Comparison of ENCODE assay signal across 20 cellular contexts in the genomic region with DNA sequence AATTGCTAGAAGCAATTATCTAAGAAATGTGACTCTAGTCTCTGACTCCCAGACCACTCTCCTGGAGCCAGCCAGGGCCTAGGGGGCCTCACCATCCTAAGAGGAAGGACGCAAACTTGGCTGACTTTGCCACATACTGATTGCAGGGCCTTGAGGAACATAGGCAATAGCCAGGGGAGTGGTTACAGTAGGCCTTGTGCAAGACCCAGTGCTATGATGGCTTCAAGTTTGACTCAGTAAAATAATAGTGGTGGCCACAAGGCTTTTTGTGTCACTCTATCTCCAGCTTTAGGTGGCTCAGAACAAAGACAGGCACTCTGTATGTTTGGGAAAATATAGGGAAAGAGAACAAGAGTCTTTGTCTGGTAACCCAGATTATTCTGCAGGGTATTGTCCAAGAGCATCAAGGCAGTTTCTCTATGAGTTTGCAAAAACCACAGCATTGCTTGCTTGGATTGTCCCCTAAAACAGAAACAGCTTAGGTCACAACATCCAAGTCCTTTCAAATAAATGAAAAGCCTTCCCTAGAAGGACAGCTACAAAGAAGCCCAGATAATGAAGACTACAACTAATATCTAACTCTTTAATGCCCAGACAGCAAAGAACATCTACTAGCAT.
DNase-seq lines count a peak whose midpoint lies in the region; ATAC-seq and TF ChIP-seq lines count a peak whose summit lies in the region.
"Had no signal": no experiment of that assay in that cellular context is flagged by ENCODE, and none has a peak within 500 bp of the region (broad histone marks: within the 10 kb centered on the region; RNA-seq: fewer than 3 reads in every experiment).

No MANE protein-coding gene starts in this region.

- TF ChIP-seq CTCF in right atrium auricular region (IDR thresholded peaks at IDR 0.05), result no peak

- H3K9me3 ChIP-seq in SJCRH30 (replicated peaks) (no peaks in the 10 kb centered on the region), right atrium auricular region (no peaks in the 10 kb centered on the region)
- H3K9me3 ChIP-seq: pancreas, thoracic aorta had no signal

- H3K27me3 ChIP-seq in SJCRH30 (no peaks in the 10 kb centered on the region), right atrium auricular region (no peaks in the 10 kb centered on the region)
- H3K27me3 ChIP-seq: body of pancreas, pancreas had no signal

- H3K36me3 ChIP-seq in SJCRH30, result no peaks in the 10 kb centered on the region
- no peaks in the 10 kb centered on the region for H3K36me3 ChIP-seq in right atrium auricular region
- H3K36me3 ChIP-seq: pancreas, thoracic aorta had no signal

- H3K4me1 ChIP-seq in SJCRH30, result no peaks in the 10 kb centered on the region
- no peaks in the 10 kb centered on the region for H3K4me1 ChIP-seq in right atrium auricular region
- H3K4me1 ChIP-seq: body of pancreas, pancreas had no signal

- no peak for DNase-seq in SJCRH30
- DNase-seq in NCI-H2227 (lab: John Stamatoyannopoulos, UW; ENCODE audit: unreplicated experiment), result no peak
- no peak for DNase-seq in activated CD8-positive, alpha-beta memory T cell treated with anti-CD3 and anti-CD28 coated beads, Interleukin-2, amount 50 U/mL, for 4 hours
- DNase-seq in right atrium auricular region (ENCODE audit: low spot score), result no peak
- DNase-seq: activated CD4-positive, alpha-beta memory T cell treated with anti-CD3 and anti-CD28 coated beads, Interleukin-2, amount 10 ng/mL, durations not matched to agents 7 days and 5 days; activated gamma-delta T cell; body of pancreas; CD8-positive, alpha-beta memory T cell; effector CD8-positive, alpha-beta T cell; GOT3; NCI-H1694; NCI-H69; pancreas; stimulated activated CD4-positive, alpha-beta T cell treated with anti-CD3 and anti-CD28 coated beads, Interleukin-12 subunit alpha, Interleukin-12 subunit beta, amount 100 ng/mL, for 4 hours; T-helper 9 cell had no signal

- H3K27ac ChIP-seq in SJCRH30 (0 out of 2 replicates have a peak overlapping the region, but pooled peaks have one; percentile 23), right atrium auricular region (no peak overlapping the region)
- H3K27ac ChIP-seq: body of pancreas, pancreas, thoracic aorta had no signal

- H3K4me3 ChIP-seq in SJCRH30, result no peak overlapping the region
- no peak overlapping the region for H3K4me3 ChIP-seq in right atrium auricular region
- H3K4me3 ChIP-seq: body of pancreas, pancreas, thoracic aorta had no signal

- ATAC-seq in GM18498 (IDR thresholded peaks at IDR 0.05; ENCODE audit: unreplicated experiment), result peak; percentile 41
- peak; percentile 58 for ATAC-seq in GM19455 (IDR thresholded peaks at IDR 0.05; ENCODE audit: unreplicated experiment)
- ATAC-seq in HG02885 (IDR thresholded peaks at IDR 0.05; ENCODE audit: poor library complexity, unreplicated experiment), result peak; percentile 74
- ATAC-seq in activated CD4-positive, CD25-positive, alpha-beta regulatory T cell treated with anti-CD3 and anti-CD28 coated beads, Interleukin-2, amount 50 U/mL, for 24 hours, result no peak
- ATAC-seq: body of pancreas, pancreas had no signal

Comparison
In these comparisons a context has a peak if more than half of its experiments do, and no peak if none do; other contexts are left out.
1. ATAC-seq: peak in GM18498 (single experiment), GM19455 (single experiment) and HG02885 (single experiment); none in activated CD4-positive, CD25-positive, alpha-beta regulatory T cell treated with anti-CD3 and anti-CD28 coated beads, Interleukin-2, amount 50 U/mL, for 24 hours (0 of 2).